1 cellular context compared by ENCODE assay signal in genomic region chr15:74779162-74779648, GRCh38.
TF ChIP-seq lines count a peak whose summit lies in the region.

No MANE protein-coding gene starts in this region.

TF ChIP-seq in HepG2, 621 proteins besides CTCF, POLR2A, EP300 and RAD21:
- no peak for TF ChIP-seq CBX5 (CRISPR knock-in tag; IDR thresholded peaks at IDR 0.05; ENCODE audit: borderline replicate concordance)
- no peak for TF ChIP-seq SMARCE1 (IDR thresholded peaks at IDR 0.05; ENCODE audit: borderline replicate concordance)
- TF ChIP-seq CENPX (CRISPR knock-in tag; IDR thresholded peaks at IDR 0.05): no peak
- TF ChIP-seq ZNF780A (CRISPR knock-in tag; IDR thresholded peaks at IDR 0.05): no peak
- no peak for TF ChIP-seq ZNF382 (CRISPR knock-in tag; IDR thresholded peaks at IDR 0.05; ENCODE audit: borderline replicate concordance)
- no peak for TF ChIP-seq FOXM1 (CRISPR knock-in tag; IDR thresholded peaks at IDR 0.05)
- TF ChIP-seq ZNF501 (CRISPR knock-in tag; IDR thresholded peaks at IDR 0.05): no peak
- TF ChIP-seq ZNF430 (CRISPR knock-in tag; IDR thresholded peaks at IDR 0.05): no peak
- no peak for TF ChIP-seq ZNF766 (CRISPR knock-in tag; IDR thresholded peaks at IDR 0.05; ENCODE audit: borderline replicate concordance)
- TF ChIP-seq ZNF883 (CRISPR knock-in tag; IDR thresholded peaks at IDR 0.05; ENCODE audit: not compliant biosample characterization): no peak
- TF ChIP-seq DBP (CRISPR knock-in tag; IDR thresholded peaks at IDR 0.05; ENCODE audit: not compliant biosample characterization): no peak
